Comparison of ENCODE assay signal across 8 cellular contexts in genomic region chrX:48737213-48737938, GRCh38. TPM values are rescaled to one million over a fixed set of nuclear protein-coding genes. Genes with fewer than 3 reads are reported as not detected.
DNase-seq lines count a peak whose midpoint lies in the region; ATAC-seq lines count a peak whose summit lies in the region.

No MANE protein-coding gene starts in this region.

- no peaks in the 10 kb centered on the region for H3K36me3 ChIP-seq in CD8-positive, alpha-beta memory T cell (ENCODE audit: insufficient read depth, low read length)
- no peaks in the 10 kb centered on the region for H3K36me3 ChIP-seq in effector memory CD4-positive, alpha-beta T cell (ENCODE audit: control insufficient read depth, insufficient read depth, low read length)

- POLR2A ChIA-PET in CD8-positive, alpha-beta memory T cell (lab: Charles Lee) = interaction anchor here (0.6 to 2.0 kb wide), 13 partner anchors 17 to 1921 kb away, joined by 3 to 22 read pairs (median 4); partner anchors contain the start of genes HDAC6, OTUD5, PQBP1 and RBM3

- H3K27ac Mint-ChIP-seq in CD8-positive, alpha-beta memory T cell = peak overlapping the region; percentile 94 to 99 (median 96)

- peak; percentile 97 for ATAC-seq in GM19467 (IDR thresholded peaks at IDR 0.05; ENCODE audit: unreplicated experiment)

- CTCF ChIA-PET in CD8-positive, alpha-beta memory T cell (lab: Charles Lee) = interaction anchor here (0.8 to 1.3 kb wide), 4 partner anchors 24 to 106 kb away, joined by 3 to 5 read pairs (median 4); partner anchors contain the start of gene HDAC6

- H3K4me1 Mint-ChIP-seq in CD8-positive, alpha-beta memory T cell = peaks cover 17 to 23% (median 18%) of the 10 kb centered on the region in 3 donors

- peaks cover 0 to 2% (median 0%) of the 10 kb centered on the region in 5 donors for H3K9me3 Mint-ChIP-seq in CD8-positive, alpha-beta memory T cell

- H3K4me1 ChIP-seq in CD8-positive, alpha-beta memory T cell (ENCODE audit: insufficient read depth, low read length) = peaks cover 17% of the 10 kb centered on the region
- H3K4me1 ChIP-seq in effector memory CD4-positive, alpha-beta T cell (ENCODE audit: control insufficient read depth, insufficient read depth, low read length, poor library complexity, severe bottlenecking) = peaks cover 4% of the 10 kb centered on the region

- peak overlapping the region; percentile 90 to 96 (median 93) for H3K4me3 Mint-ChIP-seq in CD8-positive, alpha-beta memory T cell

- DNase-seq in CD8-positive, alpha-beta memory T cell = peak; percentile 74 to 95 (median 88)
- DNase-seq in HS-27A (ENCODE audit: low read depth) (peak; percentile 70), NK-92 (lab: John Stamatoyannopoulos, UW; ENCODE audit: unreplicated experiment) (peak; percentile 18), lung microvascular endothelial cell (ENCODE audit: low read depth in 2 of 2) (peak; percentile 97 to 98)
- peak; percentile 64 to 84 for DNase-seq in activated CD8-positive, alpha-beta memory T cell treated with anti-CD3 and anti-CD28 coated beads for 4 hours (ENCODE audit: low read depth in 2 of 2)
- DNase-seq in effector memory CD4-positive, alpha-beta T cell = peak; percentile 79 to 84 (median 80)
- peak; percentile 58 to 77 (median 74) for DNase-seq in stimulated activated CD4-positive, alpha-beta T cell treated with anti-CD3 and anti-CD28 coated beads, TNF-alpha, amount 100 ng/mL, for 4 hours (ENCODE audit: low read depth in 3 of 3)

- no peaks in the 10 kb centered on the region for H3K27me3 ChIP-seq in CD8-positive, alpha-beta memory T cell (ENCODE audit: insufficient read depth, low read length, poor library complexity, severe bottlenecking)
- no peaks in the 10 kb centered on the region for H3K27me3 ChIP-seq in effector memory CD4-positive, alpha-beta T cell (replicated peaks; ENCODE audit: control insufficient read depth, insufficient read depth, low read length, poor library complexity, severe bottlenecking)

- H3K27ac ChIP-seq in CD8-positive, alpha-beta memory T cell (ENCODE audit: low read depth, low read length) = peak overlapping the region; percentile 86
- peak overlapping the region; percentile 84 for H3K27ac ChIP-seq in effector memory CD4-positive, alpha-beta T cell (ENCODE audit: insufficient read depth, low read length, poor library complexity, severe bottlenecking)

- peaks cover 0 to 3% (median 0%) of the 10 kb centered on the region in 3 donors for H3K36me3 Mint-ChIP-seq in CD8-positive, alpha-beta memory T cell

- peaks cover 0 to 7% of the 10 kb centered on the region in 2 donors for H3K27me3 Mint-ChIP-seq in CD8-positive, alpha-beta memory T cell

- peak overlapping the region; percentile 66 for H3K4me3 ChIP-seq in CD8-positive, alpha-beta memory T cell (ENCODE audit: low read length)
- H3K4me3 ChIP-seq in effector memory CD4-positive, alpha-beta T cell (ENCODE audit: insufficient read depth, low read depth, low read length, poor library complexity, severe bottlenecking) = peak overlapping the region; percentile 48

- H3K9me3 ChIP-seq in CD8-positive, alpha-beta memory T cell (ENCODE audit: low read length) = no peaks in the 10 kb centered on the region
- no peaks in the 10 kb centered on the region for H3K9me3 ChIP-seq in effector memory CD4-positive, alpha-beta T cell (ENCODE audit: control insufficient read depth, low read length)

RNA-seq across cellular contexts. Expression of gene GLOD5, which starts 24.2 kb away (rescaled TPM):
- not detected for total RNA-seq in CD8-positive, alpha-beta memory T cell
- not detected for polyA plus RNA-seq in CD8-positive, alpha-beta memory T cell
- total RNA-seq in lung microvascular endothelial cell = not detected in 2 replicates

RNA-seq across cellular contexts. Expression of gene SUV39H1, which starts 40.8 kb away (rescaled TPM):
- 10 to 100 TPM; 32.1 to 33.2 TPM for total RNA-seq in CD8-positive, alpha-beta memory T cell
- 17.2 TPM for polyA plus RNA-seq in CD8-positive, alpha-beta memory T cell
- total RNA-seq in lung microvascular endothelial cell = 2.6 and 3.7 TPM in 2 replicates

RNA-seq across cellular contexts. Expression of gene GATA1, which starts 49.0 kb away (rescaled TPM):
- total RNA-seq in CD8-positive, alpha-beta memory T cell = not detected
- polyA plus RNA-seq in CD8-positive, alpha-beta memory T cell = not detected
- not detected in 2 replicates for total RNA-seq in lung microvascular endothelial cell

RNA-seq across cellular contexts. Expression of gene WAS, which starts 53.8 kb away (rescaled TPM):
- total RNA-seq in CD8-positive, alpha-beta memory T cell = 10 to 100 TPM; 81.9 to 84.0 TPM
- 33.5 TPM for polyA plus RNA-seq in CD8-positive, alpha-beta memory T cell
- total RNA-seq in lung microvascular endothelial cell = under 0.01 and 0.22 TPM in 2 replicates

Comparison
In these comparisons a context has a peak if more than half of its experiments do, and no peak if none do; other contexts are left out.
1. Peak in every context shown above with its lines: DNase-seq, ATAC-seq, H3K4me3 ChIP-seq and H3K27ac ChIP-seq.
2. DNase-seq: peak in every context shown above with its lines; median percentile 98 in lung microvascular endothelial cell; 88 in CD8-positive, alpha-beta memory T cell; 80 in effector memory CD4-positive, alpha-beta T cell; 74 in activated CD8-positive, alpha-beta memory T cell treated with anti-CD3 and anti-CD28 coated beads for 4 hours; 74 in stimulated activated CD4-positive, alpha-beta T cell treated with anti-CD3 and anti-CD28 coated beads, TNF-alpha, amount 100 ng/mL, for 4 hours; 70 in HS-27A; 18 in NK-92.